ENCODE assay signal across 22 cellular contexts in genomic region chr9:111066427-111066826, GRCh38. TPM values are rescaled to one million over a fixed set of nuclear protein-coding genes. Genes with fewer than 3 reads are reported as not detected.
DNase-seq lines count a peak whose midpoint lies in the region; ATAC-seq and TF ChIP-seq lines count a peak whose summit lies in the region.
"Had no signal": no experiment of that assay in that cellular context is flagged by ENCODE, and none has a peak within 500 bp of the region (broad histone marks: within the 10 kb centered on the region; RNA-seq: fewer than 3 reads in every experiment).

No MANE protein-coding gene starts in this region.

- H3K27ac ChIP-seq in vagina = peak overlapping the region; percentile 75
- H3K27ac ChIP-seq: 22Rv1, BLaER1, pancreas, WERI-Rb-1 had no signal

- TF ChIP-seq CTCF in nephron (IDR thresholded peaks at IDR 0.05; ENCODE audit: unreplicated experiment in 3 of 3) (no peak), vagina (IDR thresholded peaks at IDR 0.05) (no peak)

- H3K9me3 Mint-ChIP-seq in nephron = no peaks in the 10 kb centered on the region
- H3K9me3 Mint-ChIP-seq: H9 had no signal

- peak overlapping the region; percentile 3 to 16 (median 4) for H3K4me3 Mint-ChIP-seq in nephron
- H3K4me3 Mint-ChIP-seq: activated naive CD8-positive, alpha-beta T cell; H9; naive thymus-derived CD8-positive, alpha-beta T cell; stimulated activated effector memory CD8-positive, alpha-beta T cell treated with anti-CD3 and anti-CD28 coated beads, Interleukin-12 subunit alpha, Interleukin-12 subunit beta, amount 100 ng/mL, for 72 hours had no signal

- no peaks in the 10 kb centered on the region for H3K9me3 ChIP-seq in vagina
- H3K9me3 ChIP-seq: BLaER1, pancreas, thyroid gland had no signal

- no peak for DNase-seq in Right ventricle myocardium inferior (ENCODE audit: missing footprints)
- DNase-seq in cardiac septum (ENCODE audit: low spot score) = no peak
- DNase-seq in fibroblast of the conjunctiva (ENCODE audit: low read depth) = peak; percentile 70
- DNase-seq in vagina (ENCODE audit: extremely low spot score in 2 of 2) = no peak
- no peak for DNase-seq in inferior parietal cortex (ENCODE audit: extremely low spot score)
- no peak for DNase-seq in NCI-H345 (lab: John Stamatoyannopoulos, UW)
- no peak for DNase-seq in NCI-H1436 treated with DMSO at 0.1 percent for 48 hours (lab: John Stamatoyannopoulos, UW)
- DNase-seq: activated CD4-positive, alpha-beta T cell treated with anti-CD3 and anti-CD28 coated beads, Interleukin-2, amount 50 U/mL, for 1 hour; cerebellar nuclear complex; H9; naive thymus-derived CD8-positive, alpha-beta T cell; NCI-H1417 treated with DMSO at 0.1 percent for 48 hours; NCI-H524; pancreas; stimulated activated CD4-positive, alpha-beta T cell treated with anti-CD3 and anti-CD28 coated beads, Interleukin-1b, Interleukin-23, amount 100 ng/mL, for 48 hours; thyroid gland; WERI-Rb-1 had no signal

- peaks cover 4% of the 10 kb centered on the region for H3K27me3 Mint-ChIP-seq in nephron (ENCODE audit: low read depth)

- peak; percentile 82 for ATAC-seq in Right ventricle myocardium inferior
- ATAC-seq: naive thymus-derived CD8-positive, alpha-beta T cell; pancreas; stimulated activated effector memory CD8-positive, alpha-beta T cell treated with anti-CD3 and anti-CD28 coated beads, Interleukin-12 subunit alpha, Interleukin-12 subunit beta, amount 100 ng/mL, for 72 hours had no signal

- no peaks in the 10 kb centered on the region for H3K27me3 ChIP-seq in vagina
- H3K27me3 ChIP-seq: BLaER1, thyroid gland had no signal

- no peak for TF ChIP-seq POLR2A in vagina (IDR thresholded peaks at IDR 0.05)

- intact Hi-C loops in Right ventricle myocardium inferior (cut with DNase I) (no loop called here), cardiac septum (cut with DNase I) (no loop called here), vagina (cut with DNase I) (no loop called here)

- peaks cover 47% of the 10 kb centered on the region for H3K4me1 Mint-ChIP-seq in nephron
- H3K4me1 Mint-ChIP-seq: H9; naive thymus-derived CD8-positive, alpha-beta T cell; stimulated activated effector memory CD8-positive, alpha-beta T cell treated with anti-CD3 and anti-CD28 coated beads, Interleukin-12 subunit alpha, Interleukin-12 subunit beta, amount 100 ng/mL, for 72 hours had no signal

- peaks cover 23% of the 10 kb centered on the region for H3K4me1 ChIP-seq in vagina
- H3K4me1 ChIP-seq: BLaER1, pancreas, thyroid gland had no signal

- H3K36me3 ChIP-seq in vagina = no peaks in the 10 kb centered on the region
- H3K36me3 ChIP-seq: BLaER1, pancreas, thyroid gland, WERI-Rb-1 had no signal

- H3K36me3 Mint-ChIP-seq in nephron (ENCODE audit: low read depth) = no peaks in the 10 kb centered on the region
- H3K36me3 Mint-ChIP-seq: activated naive CD8-positive, alpha-beta T cell; naive thymus-derived CD8-positive, alpha-beta T cell; stimulated activated effector memory CD8-positive, alpha-beta T cell treated with anti-CD3 and anti-CD28 coated beads, Interleukin-12 subunit alpha, Interleukin-12 subunit beta, amount 100 ng/mL, for 72 hours had no signal

- H3K27ac Mint-ChIP-seq in nephron = peak overlapping the region; percentile 94 to 98 (median 98)
- H3K27ac Mint-ChIP-seq: activated naive CD8-positive, alpha-beta T cell; naive thymus-derived CD8-positive, alpha-beta T cell; stimulated activated effector memory CD8-positive, alpha-beta T cell treated with anti-CD3 and anti-CD28 coated beads, Interleukin-12 subunit alpha, Interleukin-12 subunit beta, amount 100 ng/mL, for 72 hours had no signal

- no peak overlapping the region for H3K4me3 ChIP-seq in vagina
- H3K4me3 ChIP-seq: BLaER1, pancreas, thyroid gland had no signal

RNA-seq across cellular contexts. Expression of gene LPAR1, which starts 28.2 kb away (rescaled TPM):
- total RNA-seq in Right ventricle myocardium inferior = 13.8 TPM
- 10.6 TPM for total RNA-seq in cardiac septum
- 83.0 TPM for total RNA-seq in vagina
- total RNA-seq: naive thymus-derived CD8-positive, alpha-beta T cell had no signal
